ENCODE assay signal across 1 cellular context in genomic region chr2:46002507-46002883, GRCh38.
TF ChIP-seq lines count a peak whose summit lies in the region.

No MANE protein-coding gene starts in this region.

TF ChIP-seq in HepG2, 621 proteins besides CTCF, POLR2A, EP300 and RAD21 (continued from another document):
- TF ChIP-seq GABPA (IDR thresholded peaks at IDR 0.05; ENCODE audit: low read depth, low read length) = no peak
- no peak for TF ChIP-seq GABPA (CRISPR knock-in tag; IDR thresholded peaks at IDR 0.05; ENCODE audit: low read depth)
- TF ChIP-seq FOXA1 (IDR thresholded peaks at IDR 0.05) = 0 out of 2 replicates have a peak, but pooled peaks have one; percentile 31
- peak; percentile 88 for TF ChIP-seq FOXA1 (CRISPR knock-in tag; IDR thresholded peaks at IDR 0.05)
- no peak for TF ChIP-seq EED (CRISPR knock-in tag; IDR thresholded peaks at IDR 0.05)
- no peak for TF ChIP-seq ZNF672 (CRISPR knock-in tag; IDR thresholded peaks at IDR 0.05)
- peak; percentile 55 to 59; a peak in 3 of 4 replicates for TF ChIP-seq MAFK (conservative IDR thresholded peaks at IDR 0.05 in 1 of 2, IDR thresholded peaks at IDR 0.05 in 1 of 2; ENCODE audit: low read length in 2 of 2)
- 0 out of 2 replicates have a peak, but pooled peaks have one; percentile 32 for TF ChIP-seq MIER2 (CRISPR knock-in tag; IDR thresholded peaks at IDR 0.05)
- TF ChIP-seq PRPF4 (IDR thresholded peaks at IDR 0.05; ENCODE audit: low read depth, low read length, poor library complexity, severe bottlenecking) = no peak
- TF ChIP-seq RELA (CRISPR knock-in tag; IDR thresholded peaks at IDR 0.05) = no peak
- no peak for TF ChIP-seq RBFOX2 (IDR thresholded peaks at IDR 0.05; ENCODE audit: low read depth, low read length)
- TF ChIP-seq GATAD2A (CRISPR knock-in tag; IDR thresholded peaks at IDR 0.05) = peak; percentile 86
